ENCODE assay signal across 15 cellular contexts in genomic region chr7:26910221-26910620, GRCh38. TPM values are rescaled to one million over a fixed set of nuclear protein-coding genes. Genes with fewer than 3 reads are reported as not detected.
DNase-seq lines count a peak whose midpoint lies in the region; TF ChIP-seq lines count a peak whose summit lies in the region.
"Had no signal": no experiment of that assay in that cellular context is flagged by ENCODE, and none has a peak within 500 bp of the region (broad histone marks: within the 10 kb centered on the region; RNA-seq: fewer than 3 reads in every experiment).

No MANE protein-coding gene starts in this region.

- no peak overlapping the region for H3K9ac ChIP-seq in fibroblast of lung (ENCODE audit: insufficient read depth, low read length)

- no peak overlapping the region for H3K27ac Mint-ChIP-seq in osteocyte (ENCODE audit: unreplicated experiment)
- H3K27ac Mint-ChIP-seq: activated CD8-positive, alpha-beta T cell treated with anti-CD3 and anti-CD28 coated beads, Interleukin-2, amount 10 ng/mL, durations not matched to agents 7 days and 5 days; brain had no signal

- H3K79me2 ChIP-seq in fibroblast of lung (ENCODE audit: control insufficient read depth, insufficient read depth, low read length): no peaks in the 10 kb centered on the region

- H3K27me3 ChIP-seq in SJSA1 (replicated peaks): no peaks in the 10 kb centered on the region
- no peaks in the 10 kb centered on the region for H3K27me3 ChIP-seq in fibroblast of lung (ENCODE audit: control insufficient read depth, insufficient read depth, low read length)
- no peaks in the 10 kb centered on the region for H3K27me3 ChIP-seq in spleen (replicated peaks in 1 of 7)
- H3K27me3 ChIP-seq: Peyer's patch had no signal

- H3K4me3 ChIP-seq in SJSA1: no peak overlapping the region
- H3K4me3 ChIP-seq in fibroblast of lung (replicated peaks in 1 of 4; ENCODE audit: control extremely low read depth in 1 of 4, insufficient read depth in 1 of 4, low read depth in 3 of 4, low read length in 4 of 4): no peak overlapping the region
- H3K4me3 ChIP-seq in spleen: peak overlapping the region in 1 of 8 donors; percentile 49
- H3K4me3 ChIP-seq: Peyer's patch had no signal

- no peak for TF ChIP-seq CTCF in fibroblast of lung (conservative IDR thresholded peaks at IDR 0.05 in 1 of 2, IDR thresholded peaks at IDR 0.05 in 1 of 2; ENCODE audit: low read depth in 1 of 2, low read length in 2 of 2)
- no peak for TF ChIP-seq CTCF in spleen (IDR thresholded peaks at IDR 0.05 in 8 of 11, conservative IDR thresholded peaks at IDR 0.05 in 3 of 11)
- TF ChIP-seq CTCF in GM13976 (IDR thresholded peaks at IDR 0.05; ENCODE audit: borderline replicate concordance, control extremely low read depth, extremely low read depth, insufficient read depth, missing control alignments): no peak
- TF ChIP-seq CTCF in osteocyte (IDR thresholded peaks at IDR 0.05): no peak

- H3K36me3 Mint-ChIP-seq in osteocyte (ENCODE audit: unreplicated experiment): no peaks in the 10 kb centered on the region
- H3K36me3 Mint-ChIP-seq: brain had no signal

- no peaks in the 10 kb centered on the region for H3K9me3 ChIP-seq in SJSA1 (replicated peaks)
- no peaks in the 10 kb centered on the region for H3K9me3 ChIP-seq in fibroblast of lung (ENCODE audit: control insufficient read depth, insufficient read depth, low read depth, low read length)
- H3K9me3 ChIP-seq in spleen: no peaks in the 10 kb centered on the region
- H3K9me3 ChIP-seq: Peyer's patch had no signal

- no peak overlapping the region for H3K4me2 ChIP-seq in fibroblast of lung (ENCODE audit: extremely low read depth, insufficient read depth, low read length)

- DNase-seq in DMS53 (lab: John Stamatoyannopoulos, UW) (peak; percentile 26), DMS53 treated with DMSO at 0.1 percent for 48 hours (lab: John Stamatoyannopoulos, UW; ENCODE audit: unreplicated experiment) (no peak), SJSA1 (ENCODE audit: low read depth in 1 of 2, low spot score in 2 of 2) (peak; percentile 37 to 64), fibroblast of lung (ENCODE audit: low read depth in 2 of 2) (peak; percentile 31 to 62), spleen (peak; percentile 82), GM13976 (ENCODE audit: low spot score) (no peak), osteocyte (ENCODE audit: extremely low spot score, unreplicated experiment) (no peak), NCI-H82 (lab: John Stamatoyannopoulos, UW) (no peak)
- DNase-seq: activated CD8-positive, alpha-beta T cell treated with anti-CD3 and anti-CD28 coated beads, Interleukin-2, amount 10 ng/mL, durations not matched to agents 7 days and 5 days; head of caudate nucleus; NCI-H1092; stimulated activated CD4-positive, alpha-beta T cell treated with anti-CD3 and anti-CD28 coated beads, Interleukin-2, amount 100 ng/mL, for 24 hours had no signal

- H3K27ac ChIP-seq in SJSA1 (no peak overlapping the region), fibroblast of lung (ENCODE audit: insufficient read depth, low read length) (no peak overlapping the region), spleen (peak overlapping the region in 2 of 8 donors; percentile 76 to 80)
- H3K27ac ChIP-seq: 22Rv1, Peyer's patch had no signal

- H3K4me1 Mint-ChIP-seq in osteocyte (ENCODE audit: unreplicated experiment): no peaks in the 10 kb centered on the region
- H3K4me1 Mint-ChIP-seq: brain had no signal

- H2AFZ ChIP-seq in fibroblast of lung (ENCODE audit: low read length): no peak overlapping the region

- H3K27me3 Mint-ChIP-seq in osteocyte (ENCODE audit: unreplicated experiment): no peaks in the 10 kb centered on the region

- no peak overlapping the region for H3K4me3 Mint-ChIP-seq in osteocyte (ENCODE audit: unreplicated experiment)
- H3K4me3 Mint-ChIP-seq: activated CD8-positive, alpha-beta T cell treated with anti-CD3 and anti-CD28 coated beads, Interleukin-2, amount 10 ng/mL, durations not matched to agents 7 days and 5 days; brain had no signal

- intact Hi-C loops in spleen (cut with DNase I; ENCODE audit: low total_unique reads): no loop called here

- 64 to 72% (median 70%) methylated on average over 4 of the region's 4 CpGs for WGBS in spleen, 5 donors

- H3K36me3 ChIP-seq in SJSA1: no peaks in the 10 kb centered on the region
- H3K36me3 ChIP-seq in fibroblast of lung (ENCODE audit: control insufficient read depth, insufficient read depth, low read length): no peaks in the 10 kb centered on the region
- no peaks in the 10 kb centered on the region for H3K36me3 ChIP-seq in spleen
- H3K36me3 ChIP-seq: Peyer's patch had no signal

- in situ Hi-C loops in GM13976 (cut with MboI; ENCODE audit: low sequenced_read_pairs, unreplicated experiment): no loop called here

- H4K20me1 ChIP-seq in fibroblast of lung (ENCODE audit: control insufficient read depth, extremely low read depth, insufficient read depth, low read length): no peaks in the 10 kb centered on the region

- TF ChIP-seq POLR2A in spleen (IDR thresholded peaks at IDR 0.05): no peak

- H3K4me1 ChIP-seq in SJSA1 (replicated peaks) (peaks cover 10% of the 10 kb centered on the region), fibroblast of lung (ENCODE audit: control insufficient read depth, extremely low read depth, insufficient read depth, low read length) (no peaks in the 10 kb centered on the region), spleen (peaks cover 0 to 3% (median 0%) of the 10 kb centered on the region in 6 donors)
- H3K4me1 ChIP-seq: Peyer's patch had no signal

- H3K9me3 Mint-ChIP-seq in osteocyte (ENCODE audit: unreplicated experiment): no peaks in the 10 kb centered on the region
- H3K9me3 Mint-ChIP-seq: brain had no signal

RNA-seq across cellular contexts. Expression of gene SKAP2, which starts 45.8 kb away (rescaled TPM):
- 8.8 and 16.4 TPM in 2 replicates for total RNA-seq in SJSA1 (2014; rRNA removed; shearing (Covaris generic))
- total RNA-seq in fibroblast of lung (16.7 and 17.5 TPM in 2 replicates), spleen (10 to 100 TPM; 58.4 to 87.2 (median 65.6) TPM), osteocyte (11.7 and 13.7 TPM in 2 replicates)
- polyA plus RNA-seq in fibroblast of lung (14.2 and 25.9 TPM in 2 replicates), spleen (10 to 100 TPM; 14.8 to 29.9 (median 25.2) TPM)
- polyA plus RNA-seq in fibroblast of lung (2012): 18.1 and 36.0 TPM in 2 replicates
- polyA minus RNA-seq in fibroblast of lung (ENCODE audit: low replicate concordance): 1.2 and 3.8 TPM in 2 replicates

Comparison
In these comparisons a context has a peak if more than half of its experiments do, and no peak if none do; other contexts are left out.
1. DNase-seq: peak in DMS53 (single experiment), SJSA1 (2 of 2), fibroblast of lung (2 of 2) and spleen (single experiment); none in DMS53 treated with DMSO at 0.1 percent for 48 hours (single experiment), GM13976 (single experiment), osteocyte (single experiment) and NCI-H82 (single experiment).